ENCODE assay signal across 13 cellular contexts in the genomic region with DNA sequence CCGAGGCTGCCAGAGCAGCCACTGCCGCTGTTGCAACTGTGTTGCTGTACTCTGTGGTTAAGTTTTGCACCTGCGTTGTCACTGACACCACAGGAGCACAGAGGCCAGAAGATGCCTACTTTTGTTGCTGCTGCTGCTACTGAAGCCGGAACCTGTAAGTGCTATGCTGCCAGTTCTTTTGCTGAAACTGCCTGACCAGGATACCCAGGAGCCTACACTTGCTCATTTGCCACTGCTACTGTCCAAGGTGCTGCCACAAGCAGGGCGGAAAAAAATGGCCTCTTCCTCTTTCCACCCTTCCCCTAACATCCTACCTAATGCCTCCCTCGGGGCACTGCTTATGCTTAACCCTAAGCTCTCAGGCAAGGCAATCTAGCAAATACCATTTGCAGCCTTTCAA. TPM values are rescaled to one million over a fixed set of nuclear protein-coding genes. Genes with fewer than 3 reads are reported as not detected.
DNase-seq lines count a peak whose midpoint lies in the region; ATAC-seq, FAIRE-seq and TF ChIP-seq lines count a peak whose summit lies in the region.
"Had no signal": no experiment of that assay in that cellular context is flagged by ENCODE, and none has a peak within 500 bp of the region (broad histone marks: within the 10 kb centered on the region; RNA-seq: fewer than 3 reads in every experiment).

No MANE protein-coding gene starts in this region.

- H3K27me3 ChIP-seq in aorta (ENCODE audit: control insufficient read depth in 1 of 2, insufficient read depth in 2 of 2, low read length in 1 of 2) = no peaks in the 10 kb centered on the region

- H3K4me1 ChIP-seq in A549 (no peaks in the 10 kb centered on the region), HEK293 (ENCODE audit: control insufficient read depth, insufficient read depth, low read length) (no peaks in the 10 kb centered on the region), aorta (ENCODE audit: control insufficient read depth in 1 of 2, insufficient read depth in 2 of 2, low read length in 2 of 2) (no peaks in the 10 kb centered on the region)

- POLR2A ChIA-PET in A549 (lab: Yijun Ruan, JAX) = no interaction called here
- POLR2A ChIA-PET in HEK293 (lab: Yijun Ruan, JAX) = no interaction called here
- POLR2A ChIA-PET in activated CD4-positive, alpha-beta T cell treated with anti-CD3 and anti-CD28 coated beads for 36 hours (lab: Charles Lee) = no interaction called here

- H3K4me3 Mint-ChIP-seq in activated CD4-positive, alpha-beta T cell treated with anti-CD3 and anti-CD28 coated beads for 36 hours = no peak overlapping the region
- H3K4me3 Mint-ChIP-seq: activated naive CD4-positive, alpha-beta T cell treated with anti-CD3 and anti-CD28 coated beads, Interleukin-2, amount 10 ng/mL, durations not matched to agents 7 days and 5 days; CD14-positive monocyte had no signal

- no peak overlapping the region for H3K27ac ChIP-seq in A549
- no peak overlapping the region for H3K27ac ChIP-seq in HEK293 (ENCODE audit: extremely low read depth, low read depth, low read length)
- H3K27ac ChIP-seq in aorta (ENCODE audit: low read depth in 1 of 2, low read length in 2 of 2) = no peak overlapping the region

- no peak for TF ChIP-seq EP300 in A549 (IDR thresholded peaks at IDR 0.05)

- H3K9me3 ChIP-seq in A549 (no peaks in the 10 kb centered on the region), HEK293 (ENCODE audit: control insufficient read depth, insufficient read depth, low read depth, low read length) (no peaks in the 10 kb centered on the region), aorta (ENCODE audit: control insufficient read depth, low read length) (peaks cover 2% of the 10 kb centered on the region)

- no peaks in the 10 kb centered on the region for H3K36me3 ChIP-seq in HEK293 (ENCODE audit: control insufficient read depth in 2 of 2, insufficient read depth in 1 of 2, low read length in 2 of 2)
- no peaks in the 10 kb centered on the region for H3K36me3 ChIP-seq in aorta (ENCODE audit: control insufficient read depth in 1 of 2, insufficient read depth in 2 of 2, low read length in 1 of 2)

- H3K27me3 Mint-ChIP-seq in activated CD4-positive, alpha-beta T cell treated with anti-CD3 and anti-CD28 coated beads for 36 hours = peaks cover 26% of the 10 kb centered on the region

- no peak for FAIRE-seq in A549 (lab: Jason Lieb, UNC)

- H3K27ac Mint-ChIP-seq in activated CD4-positive, alpha-beta T cell treated with anti-CD3 and anti-CD28 coated beads for 36 hours = no peak overlapping the region
- H3K27ac Mint-ChIP-seq: activated naive CD4-positive, alpha-beta T cell treated with anti-CD3 and anti-CD28 coated beads, Interleukin-2, amount 10 ng/mL, durations not matched to agents 7 days and 5 days; CD14-positive monocyte had no signal

- H3K4me3 ChIP-seq in A549 (no peak overlapping the region), HEK293 (ENCODE audit: low read depth, low read length) (no peak overlapping the region), aorta (ENCODE audit: low read length in 2 of 2) (no peak overlapping the region)

- TF ChIP-seq RAD21 in A549 (conservative IDR thresholded peaks at IDR 0.05 in 1 of 2, IDR thresholded peaks at IDR 0.05 in 1 of 2) = no peak

- TF ChIP-seq CTCF in A549 (IDR thresholded peaks at IDR 0.05) (no peak), HEK293 (tag by site-specific recombination; IDR thresholded peaks at IDR 0.05) (no peak)

- 69% methylated on average over 6 of the region's 6 CpGs for WGBS in A549 (ENCODE audit: missing lambda C conversion rate)
- 41 to 47% methylated on average over 6 of the region's 6 CpGs for WGBS in aorta, 2 donors

- H3K4me2 ChIP-seq in A549 = no peak overlapping the region

- ATAC-seq in A549 (peak in 1 of 2 experiments; percentile 47; a peak in 1 of 6 replicates), GM18867 (IDR thresholded peaks at IDR 0.05; ENCODE audit: unreplicated experiment) (no peak), aorta (ENCODE audit: low FRiP score) (no peak), GM21360 (IDR thresholded peaks at IDR 0.05; ENCODE audit: unreplicated experiment) (no peak)
- ATAC-seq in activated CD4-positive, alpha-beta T cell treated with anti-CD3 and anti-CD28 coated beads for 36 hours = no peak
- ATAC-seq: left colon had no signal

- H3K4me1 Mint-ChIP-seq in activated CD4-positive, alpha-beta T cell treated with anti-CD3 and anti-CD28 coated beads for 36 hours = no peaks in the 10 kb centered on the region
- H3K4me1 Mint-ChIP-seq: activated naive CD4-positive, alpha-beta T cell treated with anti-CD3 and anti-CD28 coated beads, Interleukin-2, amount 10 ng/mL, durations not matched to agents 7 days and 5 days; CD14-positive monocyte had no signal

- H3K9me3 Mint-ChIP-seq in activated CD4-positive, alpha-beta T cell treated with anti-CD3 and anti-CD28 coated beads for 36 hours (ENCODE audit: low read depth) = no peaks in the 10 kb centered on the region
- H3K9me3 Mint-ChIP-seq: activated naive CD4-positive, alpha-beta T cell treated with anti-CD3 and anti-CD28 coated beads, Interleukin-2, amount 10 ng/mL, durations not matched to agents 7 days and 5 days had no signal

- H3K36me3 Mint-ChIP-seq in activated CD4-positive, alpha-beta T cell treated with anti-CD3 and anti-CD28 coated beads for 36 hours (ENCODE audit: low read depth) = no peaks in the 10 kb centered on the region
- H3K36me3 Mint-ChIP-seq: activated naive CD4-positive, alpha-beta T cell treated with anti-CD3 and anti-CD28 coated beads, Interleukin-2, amount 10 ng/mL, durations not matched to agents 7 days and 5 days; CD14-positive monocyte had no signal

- TF ChIP-seq POLR2A in A549 (IDR thresholded peaks at IDR 0.05; ENCODE audit: low read length) = no peak

- intact Hi-C loops in activated CD4-positive, alpha-beta T cell treated with anti-CD3 and anti-CD28 coated beads for 36 hours (cut with DNase I, micrococcal nuclease) = no loop called here
- intact Hi-C loops in aorta (cut with DNase I) = no loop called here

- CTCF ChIA-PET in A549 (lab: Yijun Ruan, JAX) (no interaction called here), HEK293 (lab: Yijun Ruan, JAX) (no interaction called here)
- CTCF ChIA-PET in activated CD4-positive, alpha-beta T cell treated with anti-CD3 and anti-CD28 coated beads for 36 hours (lab: Charles Lee) = interaction anchor here (1.0 kb wide), 1 partner anchor 11 kb away, joined by 4 read pairs; no protein-coding TSS in a partner anchor

- peak in 1 of 2 experiments; percentile 4 for DNase-seq in A549 (ENCODE audit: low read depth in 1 of 2, low spot score in 1 of 2)
- DNase-seq in glomerular visceral epithelial cell (ENCODE audit: extremely low spot score) = peak; percentile 14
- no peak for DNase-seq in activated CD4-positive, alpha-beta T cell treated with anti-CD3 and anti-CD28 coated beads for 36 hours
- DNase-seq in aorta = no peak
- DNase-seq: activated CD4-positive, CD25-positive, alpha-beta regulatory T cell treated with anti-CD3 and anti-CD28 coated beads, Interleukin-2, amount 50 U/mL, for 72 hours; activated naive CD4-positive, alpha-beta T cell treated with anti-CD3 and anti-CD28 coated beads, Interleukin-2, amount 10 ng/mL, durations not matched to agents 7 days and 5 days; KG1; left colon had no signal

TF ChIP-seq in A549, 52 proteins besides CTCF, POLR2A, EP300 and RAD21 (continues in another document):
- TF ChIP-seq CEBPB (IDR thresholded peaks at IDR 0.05) (no peak), KDM1A (IDR thresholded peaks at IDR 0.05; ENCODE audit: low read depth) (no peak)

TF ChIP-seq in HEK293, 187 proteins besides CTCF, POLR2A, EP300 and RAD21 (continues in another document):
- TF ChIP-seq ZNF184 (tag by site-specific recombination; IDR thresholded peaks at IDR 0.05) = no peak
- no peak for TF ChIP-seq IKZF3 (tag by site-specific recombination; IDR thresholded peaks at IDR 0.05)
- TF ChIP-seq ZNF639 (tag by site-specific recombination; IDR thresholded peaks at IDR 0.05) = no peak

TF ChIP-seq in PFSK-1, 5 proteins besides CTCF, POLR2A, EP300 and RAD21 (continues in another document):
- TF ChIP-seq, protein P1, sequence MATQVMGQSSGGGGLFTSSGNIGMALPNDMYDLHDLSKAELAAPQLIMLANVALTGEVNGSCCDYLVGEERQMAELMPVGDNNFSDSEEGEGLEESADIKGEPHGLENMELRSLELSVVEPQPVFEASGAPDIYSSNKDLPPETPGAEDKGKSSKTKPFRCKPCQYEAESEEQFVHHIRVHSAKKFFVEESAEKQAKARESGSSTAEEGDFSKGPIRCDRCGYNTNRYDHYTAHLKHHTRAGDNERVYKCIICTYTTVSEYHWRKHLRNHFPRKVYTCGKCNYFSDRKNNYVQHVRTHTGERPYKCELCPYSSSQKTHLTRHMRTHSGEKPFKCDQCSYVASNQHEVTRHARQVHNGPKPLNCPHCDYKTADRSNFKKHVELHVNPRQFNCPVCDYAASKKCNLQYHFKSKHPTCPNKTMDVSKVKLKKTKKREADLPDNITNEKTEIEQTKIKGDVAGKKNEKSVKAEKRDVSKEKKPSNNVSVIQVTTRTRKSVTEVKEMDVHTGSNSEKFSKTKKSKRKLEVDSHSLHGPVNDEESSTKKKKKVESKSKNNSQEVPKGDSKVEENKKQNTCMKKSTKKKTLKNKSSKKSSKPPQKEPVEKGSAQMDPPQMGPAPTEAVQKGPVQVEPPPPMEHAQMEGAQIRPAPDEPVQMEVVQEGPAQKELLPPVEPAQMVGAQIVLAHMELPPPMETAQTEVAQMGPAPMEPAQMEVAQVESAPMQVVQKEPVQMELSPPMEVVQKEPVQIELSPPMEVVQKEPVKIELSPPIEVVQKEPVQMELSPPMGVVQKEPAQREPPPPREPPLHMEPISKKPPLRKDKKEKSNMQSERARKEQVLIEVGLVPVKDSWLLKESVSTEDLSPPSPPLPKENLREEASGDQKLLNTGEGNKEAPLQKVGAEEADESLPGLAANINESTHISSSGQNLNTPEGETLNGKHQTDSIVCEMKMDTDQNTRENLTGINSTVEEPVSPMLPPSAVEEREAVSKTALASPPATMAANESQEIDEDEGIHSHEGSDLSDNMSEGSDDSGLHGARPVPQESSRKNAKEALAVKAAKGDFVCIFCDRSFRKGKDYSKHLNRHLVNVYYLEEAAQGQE (IDR thresholded peaks at IDR 0.05; ENCODE audit: insufficient read depth in 1 of 2, low read depth in 2 of 2, low read length in 2 of 2) = peak; percentile 92 to 96
- TF ChIP-seq TAF1 (IDR thresholded peaks at IDR 0.05; ENCODE audit: borderline replicate concordance, insufficient read depth, low read length) (no peak), FOXP2 (optimal IDR thresholded peaks at IDR 0.05; ENCODE audit: borderline replicate concordance, extremely low read depth, extremely low read length, insufficient read depth) (no peak), SIN3A (IDR thresholded peaks at IDR 0.05; ENCODE audit: borderline replicate concordance, insufficient read depth, low read length) (no peak)

RNA-seq across cellular contexts. Expression of gene NBEA, which starts 29.0 kb away (rescaled TPM):
- polyA plus RNA-seq in A549 (2011; rRNA removed) (11.8 and 12.3 TPM in 2 replicates), A549 (2017; fragmentation: RNase III; extraction: RNeasy Plus Mini Kit Qiagen cat#74134 plus additional on column Dnase treatment) (3.5 to 4.2 TPM (median 4.1 TPM) in 3 replicates), aorta (1 to 10 TPM; 1.9 to 3.5 TPM)
- 1.6 and 1.9 TPM in 2 replicates for polyA plus RNA-seq in A549 (2012; cell fraction: cytosol; rRNA removed)
- polyA plus RNA-seq in A549 (2012; cell fraction: nucleus; rRNA removed) = 2.6 and 4.4 TPM in 2 replicates
- 23.6 and 30.8 TPM in 2 replicates for polyA minus RNA-seq in A549 (2011; rRNA and poly(A)+ RNA removed)
- polyA plus RNA-seq in PFSK-1 (2012; ENCODE audit: insufficient read length, low read depth) = 3.1 TPM
- under 1 TPM; 0.39 to 0.44 TPM for total RNA-seq in activated CD4-positive, alpha-beta T cell treated with anti-CD3 and anti-CD28 coated beads for 36 hours
- 10 to 100 TPM; 14.0 to 14.7 TPM for total RNA-seq in aorta

Comparison
In these comparisons a context has a peak if more than half of its experiments do, and no peak if none do; other contexts are left out.
1. RNA of gene NBEA, which starts 29.0 kb away (total RNA-seq): 14.0 to 14.7 TPM in aorta; 0.39 to 0.44 TPM in activated CD4-positive, alpha-beta T cell treated with anti-CD3 and anti-CD28 coated beads for 36 hours; every median in the first group is over 10 times any median in the second.